Comparison of ENCODE assay signal across 25 cellular contexts in the genomic region with DNA sequence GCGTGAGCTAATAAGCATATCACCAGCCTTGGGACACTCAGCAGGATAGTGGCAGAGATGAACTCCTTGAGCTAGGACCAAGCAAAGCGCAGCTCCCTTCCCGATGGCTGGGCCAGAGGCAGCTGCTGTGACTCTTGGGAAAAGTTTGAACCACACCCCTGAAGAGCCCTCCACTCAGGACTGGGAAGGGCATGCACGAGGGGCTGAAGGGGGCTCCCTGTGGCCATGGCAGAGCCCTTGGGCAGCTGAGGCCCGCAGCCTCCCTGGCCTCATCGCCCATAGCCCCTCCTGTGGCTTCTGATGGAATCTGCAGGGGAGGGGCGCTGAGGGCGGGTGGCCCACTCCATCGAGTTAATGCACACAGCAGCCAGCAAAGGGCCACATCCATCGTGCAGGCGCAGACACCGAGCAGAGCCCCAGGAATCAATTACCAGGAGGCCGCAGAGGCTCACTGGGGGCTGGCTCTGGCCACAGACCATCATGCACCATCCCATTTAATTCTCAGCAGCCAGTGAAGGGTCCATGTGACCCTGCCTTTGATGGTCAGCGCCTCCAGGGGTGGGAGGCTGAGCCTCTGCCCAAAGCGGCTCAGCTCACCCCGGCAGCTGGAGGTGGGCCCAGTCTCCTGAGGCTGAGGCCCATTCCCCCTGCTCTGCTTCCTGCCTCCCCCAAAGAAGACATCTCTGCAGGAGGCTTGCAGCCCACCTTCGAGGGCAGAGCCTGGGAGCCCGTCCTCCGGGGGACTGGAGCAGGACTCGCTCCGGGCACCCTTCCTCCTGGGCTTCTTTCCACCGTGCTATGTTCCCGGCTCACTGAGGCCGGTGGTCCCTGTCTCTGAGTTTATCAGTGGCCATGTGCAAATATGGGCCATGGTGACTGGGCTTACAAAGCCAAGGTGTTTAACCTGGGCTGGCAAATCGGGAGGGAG.
DNase-seq lines count a peak whose midpoint lies in the region; ATAC-seq, FAIRE-seq and TF ChIP-seq lines count a peak whose summit lies in the region.
"Had no signal": no experiment of that assay in that cellular context is flagged by ENCODE, and none has a peak within 500 bp of the region (broad histone marks: within the 10 kb centered on the region; RNA-seq: fewer than 3 reads in every experiment).

No MANE protein-coding gene starts in this region.

- CTCF ChIA-PET in Calu3 (lab: Charles Lee) = interaction anchor here (0.8 kb wide), 1 partner anchor 8 kb away, joined by 3 read pairs; no protein-coding TSS in a partner anchor

- H3K9ac ChIP-seq in kidney (ENCODE audit: low read length in 2 of 2) = no peak overlapping the region
- H3K9ac ChIP-seq: BLaER1 had no signal

- H3K36me3 Mint-ChIP-seq in natural killer cell treated with Interleukin-12 subunit alpha and Interleukin-12 subunit beta and Interleukin-15 and Interleukin-18, amount 100 ng/mL, for 72 hours = no peaks in the 10 kb centered on the region
- no peaks in the 10 kb centered on the region for H3K36me3 Mint-ChIP-seq in natural killer cell
- H3K36me3 Mint-ChIP-seq in Calu3 (ENCODE audit: insufficient read depth, unreplicated experiment) = no peaks in the 10 kb centered on the region
- H3K36me3 Mint-ChIP-seq: CD4-positive, CD25-positive, alpha-beta regulatory T cell; IgD-negative memory B cell had no signal

- no peak for FAIRE-seq in kidney (lab: Jason Lieb, UNC)
- FAIRE-seq: A204.1, D721Med, GM18507 had no signal

- no peaks in the 10 kb centered on the region for H3K9me3 Mint-ChIP-seq in natural killer cell treated with Interleukin-12 subunit alpha and Interleukin-12 subunit beta and Interleukin-15 and Interleukin-18, amount 100 ng/mL, for 72 hours
- no peaks in the 10 kb centered on the region for H3K9me3 Mint-ChIP-seq in natural killer cell
- peaks cover 24% of the 10 kb centered on the region for H3K9me3 Mint-ChIP-seq in Calu3 (ENCODE audit: low read depth, unreplicated experiment)

- peaks cover 22 to 39% of the 10 kb centered on the region in 2 donors for H3K27me3 Mint-ChIP-seq in natural killer cell treated with Interleukin-12 subunit alpha and Interleukin-12 subunit beta and Interleukin-15 and Interleukin-18, amount 100 ng/mL, for 72 hours
- peaks cover 18 to 22% of the 10 kb centered on the region in 2 donors for H3K27me3 Mint-ChIP-seq in natural killer cell (ENCODE audit: low read depth in 2 of 2)
- H3K27me3 Mint-ChIP-seq in Calu3 (ENCODE audit: unreplicated experiment) = no peaks in the 10 kb centered on the region

- H3K4me1 ChIP-seq in kidney (ENCODE audit: control insufficient read depth in 1 of 2, insufficient read depth in 1 of 2, low read depth in 1 of 2, low read length in 2 of 2) (no peaks in the 10 kb centered on the region), spleen (no peaks in the 10 kb centered on the region)
- H3K4me1 ChIP-seq: SJSA1 had no signal

- no peak overlapping the region for H3K4me3 Mint-ChIP-seq in natural killer cell treated with Interleukin-12 subunit alpha and Interleukin-12 subunit beta and Interleukin-15 and Interleukin-18, amount 100 ng/mL, for 72 hours
- no peak overlapping the region for H3K4me3 Mint-ChIP-seq in natural killer cell
- no peak overlapping the region for H3K4me3 Mint-ChIP-seq in Calu3 (ENCODE audit: low read depth, unreplicated experiment)
- H3K4me3 Mint-ChIP-seq: CD4-positive, CD25-positive, alpha-beta regulatory T cell; IgD-negative memory B cell had no signal

- H3K27ac Mint-ChIP-seq in natural killer cell treated with Interleukin-12 subunit alpha and Interleukin-12 subunit beta and Interleukin-15 and Interleukin-18, amount 100 ng/mL, for 72 hours = no peak overlapping the region
- no peak overlapping the region for H3K27ac Mint-ChIP-seq in natural killer cell
- no peak overlapping the region for H3K27ac Mint-ChIP-seq in Calu3 (ENCODE audit: unreplicated experiment)
- H3K27ac Mint-ChIP-seq: CD4-positive, CD25-positive, alpha-beta regulatory T cell; IgD-negative memory B cell had no signal

- no peaks in the 10 kb centered on the region for H3K4me1 Mint-ChIP-seq in natural killer cell treated with Interleukin-12 subunit alpha and Interleukin-12 subunit beta and Interleukin-15 and Interleukin-18, amount 100 ng/mL, for 72 hours (ENCODE audit: low read depth in 2 of 2)
- H3K4me1 Mint-ChIP-seq in natural killer cell = no peaks in the 10 kb centered on the region
- H3K4me1 Mint-ChIP-seq in Calu3 (ENCODE audit: low read depth, unreplicated experiment) = no peaks in the 10 kb centered on the region
- H3K4me1 Mint-ChIP-seq: CD4-positive, CD25-positive, alpha-beta regulatory T cell; IgD-negative memory B cell had no signal

- DNase-seq in natural killer cell treated with Interleukin-12 subunit alpha and Interleukin-12 subunit beta and Interleukin-15 and Interleukin-18, amount 100 ng/mL, for 72 hours (ENCODE audit: low spot score) = peak; percentile 20
- no peak for DNase-seq in natural killer cell
- DNase-seq in kidney = peak; percentile 63
- peak; percentile 38 for DNase-seq in spleen
- no peak for DNase-seq in SK-N-DZ (ENCODE audit: low spot score)
- DNase-seq in occipital lobe (lab: John Stamatoyannopoulos, UW) = no peak
- DNase-seq in Calu3 = no peak
- DNase-seq: CD4-positive, CD25-positive, alpha-beta regulatory T cell; HCEC 1CT; NCI-H1092; NCI-H1417 treated with DMSO at 0.1 percent for 48 hours; NCI-H187; NCI-H2081 treated with DMSO at 0.1 percent for 48 hours; NCI-H2171; NCI-H226; NCI-H510A; NCI-H69; Right ventricle myocardium superior; RPMI8226 had no signal

- H3K27ac ChIP-seq in kidney (ENCODE audit: low read depth in 2 of 2, low read length in 2 of 2) (no peak overlapping the region), spleen (no peak overlapping the region)
- H3K27ac ChIP-seq: BLaER1, SJSA1 had no signal

- peak; percentile 31 to 45 for ATAC-seq in natural killer cell treated with Interleukin-12 subunit alpha and Interleukin-12 subunit beta and Interleukin-15 and Interleukin-18, amount 100 ng/mL, for 72 hours
- no peak for ATAC-seq in natural killer cell

- H3K9me3 ChIP-seq in kidney (ENCODE audit: control insufficient read depth in 1 of 2, low read length in 2 of 2) = no peaks in the 10 kb centered on the region
- no peaks in the 10 kb centered on the region for H3K9me3 ChIP-seq in spleen
- H3K9me3 ChIP-seq: BLaER1, SJSA1 had no signal

- no TSS peak for BruUV-seq in Calu3 (replicated peaks; lab: Mats Ljungman, UMichigan)

- TF ChIP-seq CTCF in natural killer cell (IDR thresholded peaks at IDR 0.05) = no peak
- TF ChIP-seq CTCF in kidney (IDR thresholded peaks at IDR 0.05; ENCODE audit: borderline replicate concordance, extremely low read depth, insufficient read depth) = no peak
- no peak for TF ChIP-seq CTCF in spleen (IDR thresholded peaks at IDR 0.05 in 8 of 11, conservative IDR thresholded peaks at IDR 0.05 in 3 of 11)
- TF ChIP-seq CTCF in Calu3 (IDR thresholded peaks at IDR 0.05; ENCODE audit: unreplicated experiment) = no peak

- peaks cover 0 to 50% (median 5%) of the 10 kb centered on the region in 7 donors for H3K27me3 ChIP-seq in spleen (replicated peaks in 1 of 7)
- H3K27me3 ChIP-seq: BLaER1, SJSA1 had no signal

- H3K4me3 ChIP-seq in kidney (ENCODE audit: low read length in 2 of 2) (no peak overlapping the region), spleen (no peak overlapping the region)
- H3K4me3 ChIP-seq: BLaER1, SJSA1 had no signal

- TF ChIP-seq POLR2A in spleen (IDR thresholded peaks at IDR 0.05) = no peak

- intact Hi-C loops in natural killer cell (cut with micrococcal nuclease) = no loop called here
- intact Hi-C loops in kidney (cut with DNase I) = no loop called here
- intact Hi-C loops in spleen (cut with DNase I; ENCODE audit: low total_unique reads) = no loop called here
- intact Hi-C loops in Calu3 (cut with micrococcal nuclease; ENCODE audit: unreplicated experiment) = no loop called here

- WGBS in spleen, 5 donors = 81 to 87% (median 83%) methylated on average over 15 to 25 of the region's 25 CpGs

- H3K36me3 ChIP-seq in kidney (ENCODE audit: control insufficient read depth in 1 of 2, insufficient read depth in 2 of 2, low read length in 2 of 2) = no peaks in the 10 kb centered on the region
- H3K36me3 ChIP-seq in spleen = no peaks in the 10 kb centered on the region
- H3K36me3 ChIP-seq: BLaER1, SJSA1 had no signal

Comparison
In these comparisons a context has a peak if more than half of its experiments do, and no peak if none do; other contexts are left out.
1. ATAC-seq: peak in natural killer cell treated with Interleukin-12 subunit alpha and Interleukin-12 subunit beta and Interleukin-15 and Interleukin-18, amount 100 ng/mL, for 72 hours (2 of 2); none in natural killer cell (0 of 3).
2. DNase-seq: peak in natural killer cell treated with Interleukin-12 subunit alpha and Interleukin-12 subunit beta and Interleukin-15 and Interleukin-18, amount 100 ng/mL, for 72 hours (single experiment), kidney (single experiment) and spleen (single experiment); none in natural killer cell (single experiment), SK-N-DZ (single experiment), occipital lobe (single experiment) and Calu3 (single experiment).